8 cellular contexts compared by ENCODE assay signal in genomic region chr14:73741386-73741875, GRCh38. TPM values are rescaled to one million over a fixed set of nuclear protein-coding genes. Genes with fewer than 3 reads are reported as not detected.
DNase-seq lines count a peak whose midpoint lies in the region; ATAC-seq, FAIRE-seq and TF ChIP-seq lines count a peak whose summit lies in the region.

No MANE protein-coding gene starts in this region.

- POLR2A ChIA-PET in activated B cell treated with CpG ODN at 0.5 μM for 24 hours (lab: Charles Lee): interaction anchor here (0.6 to 10.3 kb wide), 8 partner anchors 14 to 145 kb away, joined by 3 to 183 read pairs (median 19); partner anchors contain the start of genes PTGR2 and ZNF410
- POLR2A ChIA-PET in HepG2 (lab: Yijun Ruan, JAX): interaction anchor here (1.2 to 3.9 kb wide), 9 partner anchors 9 to 145 kb away, joined by 3 to 26 read pairs (median 6); partner anchors contain the start of genes PTGR2 and ZNF410

- no peaks in the 10 kb centered on the region for H3K9me3 Mint-ChIP-seq in activated B cell treated with CpG ODN at 0.5 μM for 24 hours

- no peak for FAIRE-seq in HepG2 (lab: Jason Lieb, UNC)

- H3K27me3 Mint-ChIP-seq in activated B cell treated with CpG ODN at 0.5 μM for 24 hours: no peaks in the 10 kb centered on the region

- no peak for TF ChIP-seq EP300 in HepG2 (IDR thresholded peaks at IDR 0.05; ENCODE audit: low read depth in 2 of 2, low read length in 2 of 2)
- TF ChIP-seq EP300 in HepG2 (CRISPR knock-in tag; IDR thresholded peaks at IDR 0.05; ENCODE audit: borderline replicate concordance): no peak

- H3K27ac ChIP-seq in coronary artery: peak overlapping the region; percentile 78 to 95
- H3K27ac ChIP-seq in HepG2 (ENCODE audit: extremely low read length, insufficient read depth, low read length): peak overlapping the region; percentile 61

- H4K20me1 ChIP-seq in HepG2 (ENCODE audit: insufficient read depth, low read length): peaks cover 59% of the 10 kb centered on the region

- H3K4me3 ChIP-seq in Jurkat, Clone E6-1 (ENCODE audit: low read length): peak overlapping the region; percentile 52
- H3K4me3 ChIP-seq in coronary artery (peak overlapping the region; percentile 65), HepG2 (replicated peaks in 1 of 3; ENCODE audit: insufficient read depth in 1 of 3, low read depth in 2 of 3, low read length in 3 of 3) (peak overlapping the region; percentile 37 to 60 (median 41))

- H3K9ac ChIP-seq in HepG2 (ENCODE audit: insufficient read depth, low read depth, low read length): peak overlapping the region; percentile 36

- TF ChIP-seq POLR2A in HepG2 (IDR thresholded peaks at IDR 0.05; ENCODE audit: insufficient read depth in 1 of 2, low read depth in 2 of 2, low read length in 2 of 2): no peak

- in situ Hi-C loops in HepG2 (cut with HindIII; ENCODE audit: extremely low pct_ligation_motif_present, low pct_unique_long_range_greater_than_20kb): loop anchor here (25.0 kb wide), 1 partner anchor 296 kb away; no protein-coding TSS in a partner anchor

- peaks cover 67% of the 10 kb centered on the region for H3K4me1 Mint-ChIP-seq in activated B cell treated with CpG ODN at 0.5 μM for 24 hours

- peak overlapping the region; percentile 91 for H3K27ac Mint-ChIP-seq in activated B cell treated with CpG ODN at 0.5 μM for 24 hours

- intact Hi-C loops in activated B cell treated with CpG ODN at 0.5 μM for 24 hours (cut with micrococcal nuclease) (loop anchor here (1.0 kb wide), 2 partner anchors 10 to 46 kb away; no protein-coding TSS in a partner anchor), HepG2 (cut with micrococcal nuclease; ENCODE audit: unreplicated experiment) (loop anchor here (1.0 kb wide), 1 partner anchor 84 kb away; no protein-coding TSS in a partner anchor)

- CTCF ChIA-PET in activated B cell treated with CpG ODN at 0.5 μM for 24 hours (lab: Charles Lee): interaction anchor here (1.1 to 9.2 kb wide), 9 partner anchors 10 to 110 kb away, joined by 3 to 78 read pairs (median 10); partner anchors contain the start of gene PTGR2
- CTCF ChIA-PET in HepG2 (lab: Yijun Ruan, JAX; ENCODE audit: low intra/inter-chr PET ratio, low total read pairs): no interaction called here

- peaks cover 70% of the 10 kb centered on the region for H3K4me1 ChIP-seq in HepG2 (ENCODE audit: insufficient read depth, low read length)

- TF ChIP-seq CTCF in activated B cell treated with CpG ODN at 0.5 μM for 24 hours (IDR thresholded peaks at IDR 0.05) (no peak), coronary artery (IDR thresholded peaks at IDR 0.05) (no peak), HepG2 (CRISPR knock-in tag; IDR thresholded peaks at IDR 0.05) (peak; percentile 19; the same call in 1 of the 2 replicates)

- peak; percentile 72 for ATAC-seq in activated B cell treated with CpG ODN at 0.5 μM for 24 hours (ENCODE audit: low read depth)
- ATAC-seq in HepG2: peak; percentile 72

- H3K9me3 ChIP-seq in HepG2 (ENCODE audit: low read length): no peaks in the 10 kb centered on the region

- TF ChIP-seq RAD21 in HepG2 (CRISPR knock-in tag; IDR thresholded peaks at IDR 0.05): no peak

- H3K27me3 ChIP-seq in HepG2 (ENCODE audit: control insufficient read depth in 1 of 2, insufficient read depth in 2 of 2, low read length in 2 of 2): no peaks in the 10 kb centered on the region

- DNase-seq in EH (ENCODE audit: low read depth): peak; percentile 82
- peak; percentile 88 for DNase-seq in Jurkat, Clone E6-1 (ENCODE audit: low read depth, low spot score)
- no peak for DNase-seq in activated B cell treated with CpG ODN at 0.5 μM for 24 hours
- DNase-seq in coronary artery (ENCODE audit: low spot score): no peak
- DNase-seq in HepG2 (ENCODE audit: low spot score): peak; percentile 61
- peak in 2 of 3 donors; percentile 45 to 53 for DNase-seq in stimulated activated CD4-positive, alpha-beta T cell treated with anti-CD3 and anti-CD28 coated beads, TNF-alpha, amount 100 ng/mL, for 1 hour (ENCODE audit: low read depth in 3 of 3, low spot score in 1 of 3)
- no peak for DNase-seq in NCI-H2107 treated with DMSO at 0.1 percent for 48 hours (lab: John Stamatoyannopoulos, UW; ENCODE audit: unreplicated experiment)
- no peak for DNase-seq in NCI-H1436 treated with DMSO at 0.1 percent for 48 hours (lab: John Stamatoyannopoulos, UW)

- H3K36me3 ChIP-seq in HepG2 (replicated peaks in 1 of 2; ENCODE audit: control insufficient read depth in 1 of 2, insufficient read depth in 2 of 2, low read length in 2 of 2): peaks cover 9 to 18% of the 10 kb centered on the region in 2 experiments

- 6% methylated on average over 6 of the region's 12 CpGs for WGBS in HepG2 (ENCODE audit: low lambda C conversion rate)

- H3K79me2 ChIP-seq in HepG2 (ENCODE audit: insufficient read depth, low read length): peaks cover 71% of the 10 kb centered on the region

- peak overlapping the region; percentile 85 for H3K4me2 ChIP-seq in HepG2 (ENCODE audit: low read depth, low read length)

- peak overlapping the region; percentile 76 for H3K4me3 Mint-ChIP-seq in activated B cell treated with CpG ODN at 0.5 μM for 24 hours

- no peak overlapping the region for H2AFZ ChIP-seq in HepG2 (ENCODE audit: low read length)

- BruUV-seq in HepG2 (replicated peaks; lab: Mats Ljungman, UMichigan): no TSS peak

- peaks cover 31% of the 10 kb centered on the region for H3K36me3 Mint-ChIP-seq in activated B cell treated with CpG ODN at 0.5 μM for 24 hours (ENCODE audit: low read depth)

TF ChIP-seq in HepG2, 621 proteins besides CTCF, POLR2A, EP300 and RAD21 (continues in another document):
- peak; percentile 40 for TF ChIP-seq HNRNPLL (IDR thresholded peaks at IDR 0.05; ENCODE audit: low read depth, low read length, poor library complexity, severe bottlenecking)
- no peak for TF ChIP-seq MAZ (IDR thresholded peaks at IDR 0.05; ENCODE audit: borderline replicate concordance, low read depth, low read length)
- 0 out of 2 replicates have a peak, but pooled peaks have one; percentile 39 for TF ChIP-seq MAZ (CRISPR knock-in tag; IDR thresholded peaks at IDR 0.05; ENCODE audit: low read depth)
- peak; percentile 89 for TF ChIP-seq PATZ1 (CRISPR knock-in tag; IDR thresholded peaks at IDR 0.05)

RNA-seq across cellular contexts. Expression of gene PNMA1, which starts 27.2 kb away (rescaled TPM):
- polyA plus RNA-seq in Jurkat, Clone E6-1 (2012; ENCODE audit: insufficient read depth, insufficient read length): 21.7 TPM
- 19.9 and 22.2 TPM in 2 replicates for total RNA-seq in activated B cell treated with CpG ODN at 0.5 μM for 24 hours
- 8.3 and 10.7 TPM in 2 replicates for total RNA-seq in HepG2 (2016; rRNA removed; fragmentation: Illumina TruSeq; extraction: Trizol)
- 1.8 and 1.9 TPM in 2 replicates for total RNA-seq in HepG2 (2016; cell fraction: cytosol; rRNA removed; fragmentation: Illumina TruSeq; extraction: Trizol; ENCODE audit: low read depth)
- total RNA-seq in HepG2 (2016; cell fraction: insoluble cytoplasmic fraction; rRNA removed; fragmentation: Illumina TruSeq; extraction: Trizol): 8.5 and 12.1 TPM in 2 replicates
- total RNA-seq in HepG2 (2016; cell fraction: membrane; rRNA removed; fragmentation: Illumina TruSeq; extraction: Trizol): 7.8 and 8.3 TPM in 2 replicates
- 8.6 and 9.7 TPM in 2 replicates for total RNA-seq in HepG2 (2016; cell fraction: nucleus; rRNA removed; fragmentation: Illumina TruSeq; extraction: Trizol)
- polyA plus RNA-seq in HepG2 (2011; rRNA removed): 6.6 and 7.0 TPM in 2 replicates
- 5.3 and 6.7 TPM in 2 replicates for polyA plus RNA-seq in HepG2 (2011; cell fraction: cytosol; rRNA removed)
- polyA plus RNA-seq in HepG2 (2011; cell fraction: nucleus; rRNA removed): 6.4 and 7.7 TPM in 2 replicates
- polyA plus RNA-seq in HepG2 (2012): 14.1 and 14.8 TPM in 2 replicates
- 2.5 and 2.9 TPM in 2 replicates for polyA plus RNA-seq in HepG2 (2016; cell fraction: cytosol; fragmentation: Illumina TruSeq; extraction: Trizol; ENCODE audit: low read depth)
- 18.3 and 20.9 TPM in 2 replicates for polyA plus RNA-seq in HepG2 (2016; cell fraction: insoluble cytoplasmic fraction; fragmentation: Illumina TruSeq; extraction: Trizol; ENCODE audit: low read depth)
- polyA plus RNA-seq in HepG2 (2016; cell fraction: membrane; fragmentation: Illumina TruSeq; extraction: Trizol; ENCODE audit: low read depth): 7.0 and 8.6 TPM in 2 replicates
- 17.9 and 18.6 TPM in 2 replicates for polyA plus RNA-seq in HepG2 (2016; cell fraction: nucleus; fragmentation: Illumina TruSeq; extraction: Trizol; ENCODE audit: insufficient read depth, low read depth)
- polyA minus RNA-seq in HepG2 (2011; rRNA and poly(A)+ RNA removed; ENCODE audit: low replicate concordance): 5.1 and 5.4 TPM in 2 replicates
- polyA minus RNA-seq in HepG2 (2011; cell fraction: cytosol; rRNA and poly(A)+ RNA removed): 5.6 and 6.3 TPM in 2 replicates
- 4.8 and 7.0 TPM in 2 replicates for polyA minus RNA-seq in HepG2 (2011; cell fraction: nucleus; rRNA and poly(A)+ RNA removed)

Comparison
In these comparisons a context has a peak if more than half of its experiments do, and no peak if none do; other contexts are left out.
1. DNase-seq: peak in EH (single experiment), Jurkat, Clone E6-1 (single experiment), HepG2 (single experiment) and stimulated activated CD4-positive, alpha-beta T cell treated with anti-CD3 and anti-CD28 coated beads, TNF-alpha, amount 100 ng/mL, for 1 hour (2 of 3); none in activated B cell treated with CpG ODN at 0.5 μM for 24 hours (single experiment), coronary artery (single experiment), NCI-H2107 treated with DMSO at 0.1 percent for 48 hours (single experiment) and NCI-H1436 treated with DMSO at 0.1 percent for 48 hours (single experiment).
2. Peak in every context shown above with its lines, with median percentiles within 50 percentile points of each other: H3K4me3 ChIP-seq.